ENCODE assay signal across 18 cellular contexts in the genomic region with DNA sequence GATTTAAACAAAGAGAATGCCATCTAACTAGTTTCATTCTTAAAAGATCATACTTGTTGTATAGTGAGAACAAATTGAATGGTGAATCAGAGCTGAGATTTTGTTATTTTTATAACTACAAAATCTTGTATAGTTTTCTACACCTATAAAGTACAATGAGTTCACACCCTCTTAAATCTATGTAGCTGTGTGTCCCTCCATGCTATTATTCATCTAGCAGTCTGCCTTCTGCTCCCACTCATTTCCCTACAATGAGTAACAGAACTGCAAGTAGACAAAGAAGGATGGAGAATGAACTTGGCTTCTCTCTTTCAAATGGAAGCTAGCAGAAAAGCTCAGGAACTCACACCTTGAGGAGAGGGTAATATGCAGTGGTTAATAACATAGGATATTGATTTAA. TPM values are rescaled to one million over a fixed set of nuclear protein-coding genes. Genes with fewer than 3 reads are reported as not detected.
DNase-seq lines count a peak whose midpoint lies in the region; ATAC-seq and TF ChIP-seq lines count a peak whose summit lies in the region.
"Had no signal": no experiment of that assay in that cellular context is flagged by ENCODE, and none has a peak within 500 bp of the region (broad histone marks: within the 10 kb centered on the region; RNA-seq: fewer than 3 reads in every experiment).

No MANE protein-coding gene starts in this region.

- H3K79me2 ChIP-seq in SK-N-SH (ENCODE audit: insufficient read depth) = no peaks in the 10 kb centered on the region

- POLR2A ChIA-PET in SK-N-SH (lab: Yijun Ruan, JAX) = no interaction called here

- H3K27ac Mint-ChIP-seq in central memory CD8-positive, alpha-beta T cell (ENCODE audit: low read depth) = peak overlapping the region; percentile 52
- H3K27ac Mint-ChIP-seq: CD14-positive monocyte; CD8-positive, alpha-beta T cell had no signal

- no peaks in the 10 kb centered on the region for H3K9me3 Mint-ChIP-seq in central memory CD8-positive, alpha-beta T cell
- H3K9me3 Mint-ChIP-seq: CD8-positive, alpha-beta T cell had no signal

- H2AFZ ChIP-seq in SK-N-SH (ENCODE audit: low read depth) = peak overlapping the region; percentile 70; the same call in 1 of the 2 replicates

- no peak for TF ChIP-seq RAD21 in SK-N-SH (IDR thresholded peaks at IDR 0.05; ENCODE audit: low read length)

- no peak for DNase-seq in SK-N-SH
- DNase-seq in central memory CD8-positive, alpha-beta T cell (ENCODE audit: low spot score in 2 of 2) = no peak
- peak; percentile 6 for DNase-seq in kidney glomerular epithelial cell (lab: John Stamatoyannopoulos, UW)
- peak; percentile 33 for DNase-seq in superior temporal gyrus (ENCODE audit: extremely low spot score)
- DNase-seq in activated naive CD4-positive, alpha-beta T cell treated with anti-CD3 and anti-CD28 coated beads, Interleukin-2, amount 50 U/mL, for 16 hours = no peak
- DNase-seq in nucleus accumbens (lab: John Stamatoyannopoulos, UW) = no peak
- DNase-seq: CD8-positive, alpha-beta T cell; COR-L47; DMS153; DMS79 treated with DMSO at 0.1 percent for 48 hours; EL had no signal

- no peak overlapping the region for H3K4me3 ChIP-seq in SK-N-SH (ENCODE audit: low read depth in 2 of 2, low read length in 1 of 2)
- H3K4me3 ChIP-seq: HAP-1 had no signal

- ATAC-seq in SK-N-SH treated with all-trans-retinoic acid at 6 μM for 48 hours (no peak), HG03159 (IDR thresholded peaks at IDR 0.05; ENCODE audit: unreplicated experiment) (no peak)
- ATAC-seq in central memory CD8-positive, alpha-beta T cell (replicated peaks; ENCODE audit: extremely low read depth, poor library complexity, severe bottlenecking) = no peak
- ATAC-seq: CD8-positive, alpha-beta T cell had no signal

- TF ChIP-seq EP300 in SK-N-SH (IDR thresholded peaks at IDR 0.05; ENCODE audit: borderline replicate concordance in 1 of 2, low read depth in 1 of 2, low read length in 1 of 2) = no peak

- TF ChIP-seq CTCF in SK-N-SH (IDR thresholded peaks at IDR 0.05) = no peak

- H4K20me1 ChIP-seq in SK-N-SH (ENCODE audit: insufficient read depth) = no peaks in the 10 kb centered on the region

- peaks cover 56% of the 10 kb centered on the region for H3K4me1 Mint-ChIP-seq in central memory CD8-positive, alpha-beta T cell
- H3K4me1 Mint-ChIP-seq: CD14-positive monocyte had no signal

- CTCF ChIA-PET in SK-N-SH (lab: Yijun Ruan, JAX) = interaction anchor here (0.8 to 1.5 kb wide), 2 partner anchors 26 to 641 kb away, joined by 3 to 5 read pairs; no protein-coding TSS in a partner anchor

- no peaks in the 10 kb centered on the region for H3K9me2 ChIP-seq in SK-N-SH

- no peaks in the 10 kb centered on the region for H3K9me3 ChIP-seq in SK-N-SH
- H3K9me3 ChIP-seq: HAP-1 had no signal

- H3K4me2 ChIP-seq in SK-N-SH = no peak overlapping the region

- no peak overlapping the region for H3K4me3 Mint-ChIP-seq in central memory CD8-positive, alpha-beta T cell
- H3K4me3 Mint-ChIP-seq: CD14-positive monocyte; CD8-positive, alpha-beta T cell had no signal

- H3K27ac ChIP-seq in SK-N-SH (ENCODE audit: low read depth in 2 of 2, low read length in 1 of 2) = no peak overlapping the region
- H3K27ac ChIP-seq: 22Rv1 had no signal

- peaks cover 12% of the 10 kb centered on the region for H3K36me3 Mint-ChIP-seq in central memory CD8-positive, alpha-beta T cell (ENCODE audit: insufficient read depth)
- H3K36me3 Mint-ChIP-seq: CD14-positive monocyte had no signal

- H3K4me1 ChIP-seq in SK-N-SH (ENCODE audit: control insufficient read depth in 1 of 2, insufficient read depth in 2 of 2, low read depth in 1 of 2, low read length in 1 of 2) = no peaks in the 10 kb centered on the region; a peak in 1 of 4 replicates
- H3K4me1 ChIP-seq: HAP-1 had no signal

- H3K27me3 ChIP-seq in SK-N-SH (ENCODE audit: insufficient read depth) = no peaks in the 10 kb centered on the region

- H3F3A ChIP-seq in SK-N-SH (replicated peaks; ENCODE audit: insufficient read depth) = no peaks in the 10 kb centered on the region

- H3K27me3 Mint-ChIP-seq in central memory CD8-positive, alpha-beta T cell = no peaks in the 10 kb centered on the region

- H3K36me3 ChIP-seq in SK-N-SH (replicated peaks in 1 of 2; ENCODE audit: control insufficient read depth in 1 of 2, insufficient read depth in 2 of 2, low read length in 1 of 2) = no peaks in the 10 kb centered on the region
- H3K36me3 ChIP-seq: HAP-1 had no signal

- no peak overlapping the region for H3K9ac ChIP-seq in SK-N-SH

TF ChIP-seq in SK-N-SH, 30 proteins besides CTCF, POLR2A, EP300 and RAD21:
- no peak for TF ChIP-seq NRF1 (IDR thresholded peaks at IDR 0.05; ENCODE audit: low read depth, low read length)
- no peak for TF ChIP-seq MEF2A (IDR thresholded peaks at IDR 0.05; ENCODE audit: borderline replicate concordance, low read depth)
- TF ChIP-seq, protein P1, sequence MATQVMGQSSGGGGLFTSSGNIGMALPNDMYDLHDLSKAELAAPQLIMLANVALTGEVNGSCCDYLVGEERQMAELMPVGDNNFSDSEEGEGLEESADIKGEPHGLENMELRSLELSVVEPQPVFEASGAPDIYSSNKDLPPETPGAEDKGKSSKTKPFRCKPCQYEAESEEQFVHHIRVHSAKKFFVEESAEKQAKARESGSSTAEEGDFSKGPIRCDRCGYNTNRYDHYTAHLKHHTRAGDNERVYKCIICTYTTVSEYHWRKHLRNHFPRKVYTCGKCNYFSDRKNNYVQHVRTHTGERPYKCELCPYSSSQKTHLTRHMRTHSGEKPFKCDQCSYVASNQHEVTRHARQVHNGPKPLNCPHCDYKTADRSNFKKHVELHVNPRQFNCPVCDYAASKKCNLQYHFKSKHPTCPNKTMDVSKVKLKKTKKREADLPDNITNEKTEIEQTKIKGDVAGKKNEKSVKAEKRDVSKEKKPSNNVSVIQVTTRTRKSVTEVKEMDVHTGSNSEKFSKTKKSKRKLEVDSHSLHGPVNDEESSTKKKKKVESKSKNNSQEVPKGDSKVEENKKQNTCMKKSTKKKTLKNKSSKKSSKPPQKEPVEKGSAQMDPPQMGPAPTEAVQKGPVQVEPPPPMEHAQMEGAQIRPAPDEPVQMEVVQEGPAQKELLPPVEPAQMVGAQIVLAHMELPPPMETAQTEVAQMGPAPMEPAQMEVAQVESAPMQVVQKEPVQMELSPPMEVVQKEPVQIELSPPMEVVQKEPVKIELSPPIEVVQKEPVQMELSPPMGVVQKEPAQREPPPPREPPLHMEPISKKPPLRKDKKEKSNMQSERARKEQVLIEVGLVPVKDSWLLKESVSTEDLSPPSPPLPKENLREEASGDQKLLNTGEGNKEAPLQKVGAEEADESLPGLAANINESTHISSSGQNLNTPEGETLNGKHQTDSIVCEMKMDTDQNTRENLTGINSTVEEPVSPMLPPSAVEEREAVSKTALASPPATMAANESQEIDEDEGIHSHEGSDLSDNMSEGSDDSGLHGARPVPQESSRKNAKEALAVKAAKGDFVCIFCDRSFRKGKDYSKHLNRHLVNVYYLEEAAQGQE (IDR thresholded peaks at IDR 0.05; ENCODE audit: low read depth, low read length) = no peak

TF ChIP-seq in SK-N-SH treated with all-trans-retinoic acid at 6 μM for 48 hours, 23 proteins besides CTCF, POLR2A, EP300 and RAD21:
- TF ChIP-seq ZNF565 (CRISPR knock-in tag; conservative IDR thresholded peaks at IDR 0.05; ENCODE audit: low read depth) = no peak
- no peak for TF ChIP-seq ZFP3 (CRISPR knock-in tag; IDR thresholded peaks at IDR 0.05)
- TF ChIP-seq CSDC2 (CRISPR knock-in tag; IDR thresholded peaks at IDR 0.05) = no peak
- no peak for TF ChIP-seq ESRRG (CRISPR knock-in tag; IDR thresholded peaks at IDR 0.05)
- TF ChIP-seq, protein P2, sequence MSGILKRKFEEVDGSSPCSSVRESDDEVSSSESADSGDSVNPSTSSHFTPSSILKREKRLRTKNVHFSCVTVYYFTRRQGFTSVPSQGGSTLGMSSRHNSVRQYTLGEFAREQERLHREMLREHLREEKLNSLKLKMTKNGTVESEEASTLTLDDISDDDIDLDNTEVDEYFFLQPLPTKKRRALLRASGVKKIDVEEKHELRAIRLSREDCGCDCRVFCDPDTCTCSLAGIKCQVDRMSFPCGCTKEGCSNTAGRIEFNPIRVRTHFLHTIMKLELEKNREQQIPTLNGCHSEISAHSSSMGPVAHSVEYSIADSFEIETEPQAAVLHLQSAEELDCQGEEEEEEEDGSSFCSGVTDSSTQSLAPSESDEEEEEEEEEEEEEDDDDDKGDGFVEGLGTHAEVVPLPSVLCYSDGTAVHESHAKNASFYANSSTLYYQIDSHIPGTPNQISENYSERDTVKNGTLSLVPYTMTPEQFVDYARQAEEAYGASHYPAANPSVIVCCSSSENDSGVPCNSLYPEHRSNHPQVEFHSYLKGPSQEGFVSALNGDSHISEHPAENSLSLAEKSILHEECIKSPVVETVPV (CRISPR knock-in tag; IDR thresholded peaks at IDR 0.05) = no peak
- TF ChIP-seq ZC3H10 (CRISPR knock-in tag; IDR thresholded peaks at IDR 0.05) = no peak
- TF ChIP-seq ZNF70 (CRISPR knock-in tag; IDR thresholded peaks at IDR 0.05) = no peak

RNA-seq across cellular contexts. Expression of a gene that starts 7.1 kb away (rescaled TPM):
- polyA plus RNA-seq in SK-N-SH (2012; rRNA removed) = not detected in 2 replicates
- polyA plus RNA-seq in SK-N-SH (2012; cell fraction: cytosol; rRNA removed) = 0.01 TPM in 1 of 2 replicates, not detected in the other
- not detected in 2 replicates for polyA plus RNA-seq in SK-N-SH (2012; cell fraction: nucleus; rRNA removed)
- polyA plus RNA-seq: BJ, CD14-positive monocyte, H1 had no signal

Comparison
In these comparisons a context has a peak if more than half of its experiments do, and no peak if none do; other contexts are left out.
1. DNase-seq: peak in kidney glomerular epithelial cell (single experiment) and superior temporal gyrus (single experiment); none in SK-N-SH (single experiment), central memory CD8-positive, alpha-beta T cell (0 of 2), activated naive CD4-positive, alpha-beta T cell treated with anti-CD3 and anti-CD28 coated beads, Interleukin-2, amount 50 U/mL, for 16 hours (single experiment) and nucleus accumbens (0 of 56).